ENCODE assay signal across 16 cellular contexts in genomic region chrY:12733625-12734024, GRCh38. TPM values are rescaled to one million over a fixed set of nuclear protein-coding genes. Genes with fewer than 3 reads are reported as not detected.
DNase-seq lines count a peak whose midpoint lies in the region; ATAC-seq and TF ChIP-seq lines count a peak whose summit lies in the region.
"Had no signal": no experiment of that assay in that cellular context is flagged by ENCODE, and none has a peak within 500 bp of the region (broad histone marks: within the 10 kb centered on the region; RNA-seq: fewer than 3 reads in every experiment).

No MANE protein-coding gene starts in this region.

- DNase-seq in fibroblast of peridontal ligament (ENCODE audit: extremely low read depth) (peak; percentile 2), DMS53 (lab: John Stamatoyannopoulos, UW) (no peak), mucosa of gallbladder (ENCODE audit: low spot score) (no peak), chondrocyte (ENCODE audit: low spot score) (no peak)
- DNase-seq in CD8-positive, alpha-beta T cell, result no peak
- DNase-seq: BE2C, GOT3, naive B cell, NCI-H1417 treated with DMSO at 0.1 percent for 48 hours, testis had no signal

- peaks cover 6% of the 10 kb centered on the region for H3K4me1 ChIP-seq in ACC112 (ENCODE audit: control insufficient read depth, insufficient read depth, low read length, unreplicated experiment)
- no peaks in the 10 kb centered on the region for H3K4me1 ChIP-seq in CD8-positive, alpha-beta T cell (ENCODE audit: insufficient read depth, low read length)
- H3K4me1 ChIP-seq: adrenal gland, BE2C, testis had no signal

- POLR2A ChIA-PET in CD8-positive, alpha-beta T cell (lab: Charles Lee), result no interaction called here

- H3K36me3 Mint-ChIP-seq in CD8-positive, alpha-beta T cell, result peaks cover 43% of the 10 kb centered on the region
- no peaks in the 10 kb centered on the region for H3K36me3 Mint-ChIP-seq in chondrocyte (ENCODE audit: low read depth)
- H3K36me3 Mint-ChIP-seq: naive B cell had no signal

- intact Hi-C loops in CD8-positive, alpha-beta T cell (cut with DNase I, micrococcal nuclease), result no loop called here

- no peak overlapping the region for H3K4me3 Mint-ChIP-seq in CD8-positive, alpha-beta T cell
- H3K4me3 Mint-ChIP-seq in chondrocyte (ENCODE audit: unreplicated experiment), result no peak overlapping the region
- H3K4me3 Mint-ChIP-seq: naive B cell had no signal

- peak overlapping the region; percentile 38; the same call in 1 of the 2 replicates for H3K27ac ChIP-seq in ACC112 (ENCODE audit: low read depth, low read length)
- H3K27ac ChIP-seq in CD8-positive, alpha-beta T cell (ENCODE audit: low read depth, low read length), result no peak overlapping the region
- H3K27ac ChIP-seq: adrenal gland, HL-60, skin epidermis, testis had no signal

- TF ChIP-seq CTCF in CD8-positive, alpha-beta T cell (IDR thresholded peaks at IDR 0.05), result no peak
- no peak for TF ChIP-seq CTCF in chondrocyte (IDR thresholded peaks at IDR 0.05)

- H3K4me1 Mint-ChIP-seq in CD8-positive, alpha-beta T cell (ENCODE audit: low read depth), result peaks cover 14% of the 10 kb centered on the region
- H3K4me1 Mint-ChIP-seq in chondrocyte (ENCODE audit: low read depth), result no peaks in the 10 kb centered on the region

- peak; percentile 77 for ATAC-seq in GM19455 (IDR thresholded peaks at IDR 0.05; ENCODE audit: unreplicated experiment)
- peak; percentile 90 for ATAC-seq in HG03565 (IDR thresholded peaks at IDR 0.05; ENCODE audit: unreplicated experiment)
- ATAC-seq in CD8-positive, alpha-beta T cell, result no peak

- H3K9me3 Mint-ChIP-seq in CD8-positive, alpha-beta T cell, result no peaks in the 10 kb centered on the region
- no peaks in the 10 kb centered on the region for H3K9me3 Mint-ChIP-seq in chondrocyte (ENCODE audit: low read depth)
- H3K9me3 Mint-ChIP-seq: naive B cell had no signal

- no peaks in the 10 kb centered on the region for H3K27me3 Mint-ChIP-seq in CD8-positive, alpha-beta T cell (ENCODE audit: low read depth)
- no peaks in the 10 kb centered on the region for H3K27me3 Mint-ChIP-seq in chondrocyte (ENCODE audit: low read depth)
- H3K27me3 Mint-ChIP-seq: naive B cell had no signal

- peaks cover 5% of the 10 kb centered on the region; the same call in 1 of the 2 replicates for H3K36me3 ChIP-seq in ACC112 (ENCODE audit: insufficient read depth, low read length)
- H3K36me3 ChIP-seq in CD8-positive, alpha-beta T cell (ENCODE audit: insufficient read depth, low read length), result no peaks in the 10 kb centered on the region
- H3K36me3 ChIP-seq: adrenal gland, BE2C had no signal

- no peaks in the 10 kb centered on the region for H3K27me3 ChIP-seq in ACC112 (ENCODE audit: insufficient read depth, low read length)
- H3K27me3 ChIP-seq in CD8-positive, alpha-beta T cell (ENCODE audit: insufficient read depth, low read length), result no peaks in the 10 kb centered on the region
- H3K27me3 ChIP-seq: adrenal gland, BE2C, testis had no signal

- H3K4me3 ChIP-seq in ACC112 (ENCODE audit: low read depth, low read length), result no peak overlapping the region
- H3K4me3 ChIP-seq in CD8-positive, alpha-beta T cell (ENCODE audit: low read depth, low read length), result no peak overlapping the region
- H3K4me3 ChIP-seq: adrenal gland, skin epidermis, testis had no signal

- H3K9me3 ChIP-seq in CD8-positive, alpha-beta T cell (ENCODE audit: low read length), result no peaks in the 10 kb centered on the region
- H3K9me3 ChIP-seq: adrenal gland, BE2C, testis had no signal

- H3K27ac Mint-ChIP-seq in CD8-positive, alpha-beta T cell, result no peak overlapping the region
- H3K27ac Mint-ChIP-seq in chondrocyte (ENCODE audit: unreplicated experiment), result no peak overlapping the region
- H3K27ac Mint-ChIP-seq: naive B cell had no signal

- no peak overlapping the region for H2AFZ ChIP-seq in ACC112 (ENCODE audit: low read length, unreplicated experiment)

- H3K79me2 ChIP-seq in ACC112 (ENCODE audit: control insufficient read depth, insufficient read depth, low read length, unreplicated experiment), result peaks cover 6% of the 10 kb centered on the region

- CTCF ChIA-PET in CD8-positive, alpha-beta T cell (lab: Charles Lee), result no interaction called here

RNA-seq across cellular contexts. Expression of gene USP9Y, which starts 32.6 kb away (rescaled TPM):
- total RNA-seq in CD8-positive, alpha-beta T cell, result 10 to 100 TPM; 31.7 to 33.7 TPM
- total RNA-seq in mucosa of gallbladder, result 0.12 TPM
- total RNA-seq in chondrocyte, result not detected in 3 replicates
